Comparison of ENCODE assay signal across 1 cellular context in genomic region chr9:136319244-136319643, GRCh38.
TF ChIP-seq lines count a peak whose summit lies in the region.

No MANE protein-coding gene starts in this region.

TF ChIP-seq in K562, 482 proteins besides CTCF, POLR2A, EP300 and RAD21:
- TF ChIP-seq ZNF384 (IDR thresholded peaks at IDR 0.05; ENCODE audit: low read depth, low read length) (0 out of 2 replicates have a peak, but pooled peaks have one; percentile 23), CEBPB (tag; IDR thresholded peaks at IDR 0.05) (peak; percentile 20; the same call in 1 of the 2 replicates)
